ENCODE assay signal across 8 cellular contexts in the genomic region with DNA sequence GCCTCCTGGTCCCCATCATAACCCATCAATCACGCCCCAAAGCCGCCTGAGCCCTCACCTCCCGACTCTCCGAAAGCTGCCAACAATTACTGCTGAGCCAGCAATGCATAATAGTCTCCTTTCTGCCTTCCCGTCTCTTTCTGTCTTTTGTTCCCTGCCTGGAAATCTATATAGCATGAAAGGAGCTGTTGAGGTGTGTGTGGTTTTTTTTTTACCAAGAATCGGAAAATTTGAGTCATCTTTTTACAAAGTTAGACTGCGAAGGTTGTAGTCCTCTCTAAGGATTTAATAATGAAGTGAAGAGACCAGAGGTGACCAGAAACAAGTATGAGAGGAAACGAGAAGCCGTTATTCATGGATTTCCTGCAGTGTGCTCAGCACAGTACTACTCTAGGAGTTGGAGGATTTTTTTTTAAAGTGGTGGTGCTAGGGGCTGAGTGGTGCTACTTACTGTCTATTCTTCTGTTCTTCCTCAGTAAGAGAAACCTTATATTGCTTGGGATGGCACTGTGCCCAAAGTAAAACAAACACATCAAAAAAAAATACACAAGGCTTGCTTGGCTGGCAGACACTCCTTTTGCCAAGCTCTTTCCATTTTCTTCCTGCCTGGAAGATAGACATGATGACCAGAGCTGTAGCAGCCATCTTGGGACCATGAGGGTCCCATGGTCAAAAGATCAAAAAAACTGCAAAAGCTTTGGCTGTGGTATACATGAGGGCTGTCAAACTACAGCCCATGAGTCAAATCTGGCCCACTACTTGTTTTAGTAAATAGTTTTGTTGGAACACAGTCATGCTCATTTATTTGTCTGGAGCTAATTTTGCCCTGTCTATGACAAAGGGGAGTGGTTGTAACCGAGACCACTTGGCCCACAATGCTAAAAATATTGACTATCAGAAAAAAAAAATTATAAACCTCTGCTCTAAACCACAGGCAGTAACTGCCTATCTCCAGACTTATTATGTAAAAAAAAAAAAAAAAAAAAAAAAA.
DNase-seq lines count a peak whose midpoint lies in the region; ATAC-seq, FAIRE-seq and TF ChIP-seq lines count a peak whose summit lies in the region.

No MANE protein-coding gene starts in this region.

- peak; percentile 62 for FAIRE-seq in endometrium (lab: Jason Lieb, UNC)

- no peak for TF ChIP-seq POLR2A in GM18505 (IDR thresholded peaks at IDR 0.05; ENCODE audit: borderline replicate concordance, extremely low read depth, insufficient read depth, insufficient read length)

- TF ChIP-seq CTCF in retinal pigment epithelial cell (conservative IDR thresholded peaks at IDR 0.05; ENCODE audit: low read depth, low read length), result no peak

- DNase-seq in MV-4-11 (lab: John Stamatoyannopoulos, UW), result peak; percentile 24
- DNase-seq in retinal pigment epithelial cell (ENCODE audit: low read depth), result no peak
- no peak for DNase-seq in putamen (ENCODE audit: low spot score)
- no peak for DNase-seq in NCI-H146 (lab: John Stamatoyannopoulos, UW)

- peak overlapping the region; percentile 16 for H3K4me3 ChIP-seq in retinal pigment epithelial cell (ENCODE audit: low read length)

- ATAC-seq in GM18511 (IDR thresholded peaks at IDR 0.05; ENCODE audit: unreplicated experiment) (peak; percentile 55), HG02678 (IDR thresholded peaks at IDR 0.05; ENCODE audit: unreplicated experiment) (no peak), GM18505 (IDR thresholded peaks at IDR 0.05; ENCODE audit: unreplicated experiment) (no peak)
